16 cellular contexts compared by ENCODE assay signal in genomic region chr7:33666526-33666925, GRCh38.
"Had no signal": no experiment of that assay in that cellular context is flagged by ENCODE, and none has a peak within 500 bp of the region (broad histone marks: within the 10 kb centered on the region; RNA-seq: fewer than 3 reads in every experiment).

No MANE protein-coding gene starts in this region.

- H3K4me1 ChIP-seq: gastroesophageal sphincter, heart right ventricle, prostate gland, testis had no signal

- H3K4me3 ChIP-seq: gastroesophageal sphincter, heart right ventricle, prostate gland, smooth muscle cell, testis had no signal

- H3K36me3 ChIP-seq: gastroesophageal sphincter, heart right ventricle, prostate gland had no signal

- H3K27me3 ChIP-seq: gastroesophageal sphincter, heart right ventricle, testis had no signal

- H3K27ac ChIP-seq: gastroesophageal sphincter, heart right ventricle, prostate gland, testis had no signal

- DNase-seq: activated B cell treated with CpG ODN at 0.5 μM for 24 hours; activated CD4-positive, alpha-beta memory T cell treated with anti-CD3 and anti-CD28 coated beads, Interleukin-2, amount 10 ng/mL, durations not matched to agents 7 days and 5 days; activated CD4-positive, alpha-beta T cell treated with anti-CD3 and anti-CD28 coated beads for 4 hours; activated CD8-positive, alpha-beta memory T cell treated with anti-CD3 and anti-CD28 coated beads, Interleukin-2, amount 10 ng/mL, durations not matched to agents 7 days and 5 days; caudate nucleus; endodermal cell; erythroblast; heart right ventricle; immature natural killer cell; naive thymus-derived CD8-positive, alpha-beta T cell; right cardiac atrium; stimulated activated CD4-positive, alpha-beta T cell treated with anti-CD3 and anti-CD28 coated beads, Interleukin-4, amount 100 ng/mL, for 1 hour; testis had no signal

- ATAC-seq: activated CD8-positive, alpha-beta memory T cell treated with anti-CD3 and anti-CD28 coated beads, Interleukin-2, amount 10 ng/mL, durations not matched to agents 7 days and 5 days; gastroesophageal sphincter; heart right ventricle; naive thymus-derived CD8-positive, alpha-beta T cell; right cardiac atrium had no signal

- H3K9me3 ChIP-seq: gastroesophageal sphincter, heart right ventricle, prostate gland, testis had no signal
